19 cellular contexts compared by ENCODE assay signal in the genomic region with DNA sequence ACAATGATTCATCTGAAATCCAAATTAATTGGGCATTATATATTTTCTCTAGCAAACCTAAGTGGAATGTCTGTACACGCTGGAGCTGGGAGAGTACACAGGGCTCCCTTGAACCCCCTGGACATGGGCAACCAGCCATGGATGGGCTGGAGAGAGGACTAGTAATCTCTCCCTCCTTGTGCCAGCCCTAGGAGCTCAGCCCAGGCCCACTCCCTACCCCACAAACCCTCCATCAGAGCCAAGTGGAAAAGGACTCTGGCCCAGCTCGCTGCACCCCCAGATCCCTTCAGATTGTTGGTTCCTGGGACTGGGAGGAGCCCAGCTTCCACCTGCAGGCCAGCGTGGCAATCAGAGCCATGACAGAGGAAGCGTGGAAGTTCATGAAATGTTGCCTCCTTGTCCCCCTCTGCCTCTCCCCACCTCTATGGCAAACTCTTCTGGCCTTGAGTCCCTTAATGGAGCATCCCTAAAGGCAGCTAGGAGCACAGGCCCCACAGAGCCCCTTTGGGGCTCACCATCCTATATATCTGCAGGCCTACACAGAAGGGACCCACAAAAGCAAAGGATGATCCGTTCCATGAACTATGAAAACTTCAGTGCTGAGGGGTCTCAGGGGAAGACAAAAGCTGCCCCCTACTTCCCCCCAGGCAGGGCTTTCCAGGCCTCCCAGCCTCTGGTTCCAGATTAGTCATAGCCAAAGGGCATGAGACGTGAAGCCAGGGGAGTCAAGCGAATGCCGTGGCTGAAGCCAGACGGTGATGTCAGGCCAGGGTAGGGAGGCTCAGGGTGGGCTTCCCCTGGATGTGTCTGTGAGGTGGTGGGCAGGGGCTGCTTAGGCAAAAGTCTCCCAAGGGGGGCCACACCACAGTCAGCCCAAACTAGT.
DNase-seq lines count a peak whose midpoint lies in the region; ATAC-seq and TF ChIP-seq lines count a peak whose summit lies in the region.
"Had no signal": no experiment of that assay in that cellular context is flagged by ENCODE, and none has a peak within 500 bp of the region (broad histone marks: within the 10 kb centered on the region; RNA-seq: fewer than 3 reads in every experiment).

No MANE protein-coding gene starts in this region.

- H3K4me1 Mint-ChIP-seq in activated CD8-positive, alpha-beta memory T cell treated with anti-CD3 and anti-CD28 coated beads, Interleukin-2, amount 10 ng/mL, durations not matched to agents 7 days and 5 days: no peaks in the 10 kb centered on the region
- no peaks in the 10 kb centered on the region for H3K4me1 Mint-ChIP-seq in type B pancreatic cell (ENCODE audit: unreplicated experiment)
- H3K4me1 Mint-ChIP-seq: CD4-positive, alpha-beta memory T cell; IgD-negative memory B cell had no signal

- H3K36me3 Mint-ChIP-seq in activated CD8-positive, alpha-beta memory T cell treated with anti-CD3 and anti-CD28 coated beads, Interleukin-2, amount 10 ng/mL, durations not matched to agents 7 days and 5 days: no peaks in the 10 kb centered on the region
- no peaks in the 10 kb centered on the region for H3K36me3 Mint-ChIP-seq in type B pancreatic cell
- H3K36me3 Mint-ChIP-seq: CD14-positive monocyte; CD4-positive, alpha-beta memory T cell; IgD-negative memory B cell had no signal

- H3K27me3 Mint-ChIP-seq in activated CD8-positive, alpha-beta memory T cell treated with anti-CD3 and anti-CD28 coated beads, Interleukin-2, amount 10 ng/mL, durations not matched to agents 7 days and 5 days: no peaks in the 10 kb centered on the region
- H3K27me3 Mint-ChIP-seq in type B pancreatic cell: peaks cover 27% of the 10 kb centered on the region

- ATAC-seq in activated CD8-positive, alpha-beta memory T cell treated with anti-CD3 and anti-CD28 coated beads, Interleukin-2, amount 10 ng/mL, durations not matched to agents 7 days and 5 days: no peak
- no peak for ATAC-seq in left lobe of liver
- ATAC-seq: HCT116, HepG2 had no signal

- CTCF ChIA-PET in activated CD8-positive, alpha-beta memory T cell treated with anti-CD3 and anti-CD28 coated beads, Interleukin-2, amount 10 ng/mL, durations not matched to agents 7 days and 5 days (lab: Charles Lee): no interaction called here

- no peak for TF ChIP-seq CTCF in choroid plexus epithelial cell (conservative IDR thresholded peaks at IDR 0.05; ENCODE audit: low read depth, low read length)
- no peak for TF ChIP-seq CTCF in type B pancreatic cell (conservative IDR thresholded peaks at IDR 0.05)

- H3K9me3 Mint-ChIP-seq in activated CD8-positive, alpha-beta memory T cell treated with anti-CD3 and anti-CD28 coated beads, Interleukin-2, amount 10 ng/mL, durations not matched to agents 7 days and 5 days (ENCODE audit: low read depth): no peaks in the 10 kb centered on the region
- peaks cover 9% of the 10 kb centered on the region for H3K9me3 Mint-ChIP-seq in type B pancreatic cell
- H3K9me3 Mint-ChIP-seq: HFFc6 had no signal

- no peak overlapping the region for H3K4me3 ChIP-seq in choroid plexus epithelial cell (ENCODE audit: low read depth, low read length)
- H3K4me3 ChIP-seq: BLaER1, GM23248 had no signal

- peak; percentile 32 for DNase-seq in activated CD8-positive, alpha-beta memory T cell treated with anti-CD3 and anti-CD28 coated beads, Interleukin-2, amount 10 ng/mL, durations not matched to agents 7 days and 5 days
- DNase-seq in activated CD8-positive, alpha-beta memory T cell treated with anti-CD3 and anti-CD28 coated beads, Interleukin-2, amount 50 U/mL, for 4 hours: no peak
- peak; percentile 19 for DNase-seq in choroid plexus epithelial cell (ENCODE audit: low read depth)
- DNase-seq in left lobe of liver (ENCODE audit: low spot score): peak; percentile 35
- DNase-seq in type B pancreatic cell (ENCODE audit: extremely low spot score, unreplicated experiment): peak; percentile 59
- DNase-seq in NCI-H2196 (lab: John Stamatoyannopoulos, UW; ENCODE audit: unreplicated experiment): no peak
- DNase-seq in activated gamma-delta T cell (lab: John Stamatoyannopoulos, UW): no peak
- DNase-seq in activated CD4-positive, alpha-beta T cell treated with anti-CD3 and anti-CD28 coated beads, Interleukin-2, amount 50 U/mL, for 48 hours: no peak
- DNase-seq: 8988T; CD4-positive, alpha-beta memory T cell; DMS153; DMS79; GM23248; HFFc6 had no signal

- H3K4me3 Mint-ChIP-seq in activated CD8-positive, alpha-beta memory T cell treated with anti-CD3 and anti-CD28 coated beads, Interleukin-2, amount 10 ng/mL, durations not matched to agents 7 days and 5 days: no peak overlapping the region
- no peak overlapping the region for H3K4me3 Mint-ChIP-seq in type B pancreatic cell
- H3K4me3 Mint-ChIP-seq: CD14-positive monocyte; CD4-positive, alpha-beta memory T cell; HFFc6; IgD-negative memory B cell had no signal

- no peak overlapping the region for H3K27ac Mint-ChIP-seq in activated CD8-positive, alpha-beta memory T cell treated with anti-CD3 and anti-CD28 coated beads, Interleukin-2, amount 10 ng/mL, durations not matched to agents 7 days and 5 days
- H3K27ac Mint-ChIP-seq in type B pancreatic cell: no peak overlapping the region
- H3K27ac Mint-ChIP-seq: CD4-positive, alpha-beta memory T cell; HFFc6; IgD-negative memory B cell had no signal

Comparison
In these comparisons a context has a peak if more than half of its experiments do, and no peak if none do; other contexts are left out.
1. DNase-seq: peak in activated CD8-positive, alpha-beta memory T cell treated with anti-CD3 and anti-CD28 coated beads, Interleukin-2, amount 10 ng/mL, durations not matched to agents 7 days and 5 days (single experiment), choroid plexus epithelial cell (single experiment), left lobe of liver (single experiment) and type B pancreatic cell (single experiment); none in activated CD8-positive, alpha-beta memory T cell treated with anti-CD3 and anti-CD28 coated beads, Interleukin-2, amount 50 U/mL, for 4 hours (single experiment), NCI-H2196 (single experiment), activated gamma-delta T cell (single experiment) and activated CD4-positive, alpha-beta T cell treated with anti-CD3 and anti-CD28 coated beads, Interleukin-2, amount 50 U/mL, for 48 hours (0 of 2).